Comparison of ENCODE assay signal across 8 cellular contexts in the genomic region with DNA sequence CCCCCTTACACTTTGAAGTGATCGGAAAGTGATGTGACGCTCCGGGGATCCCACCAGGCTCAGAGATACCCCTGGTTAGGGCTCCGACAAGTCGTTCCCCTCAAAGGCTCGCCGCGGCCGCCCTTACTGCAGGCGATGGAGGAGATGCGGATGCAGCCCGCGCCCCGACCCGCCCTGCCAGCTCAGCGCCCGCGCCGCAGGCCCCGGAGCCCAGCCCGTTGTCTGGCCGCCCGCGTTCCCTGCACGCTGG. TPM values are rescaled to one million over a fixed set of nuclear protein-coding genes. Genes with fewer than 3 reads are reported as not detected.
DNase-seq lines count a peak whose midpoint lies in the region; ATAC-seq and TF ChIP-seq lines count a peak whose summit lies in the region.

No MANE protein-coding gene starts in this region.

- H3K27ac ChIP-seq in GM23338 (ENCODE audit: low read depth) (no peak overlapping the region), SU-DHL-6 (ENCODE audit: low read depth, low read length) (peak overlapping the region; percentile 84), skeletal muscle tissue (ENCODE audit: low read depth, low read length) (peak overlapping the region; percentile 79)

- H3K27me3 ChIP-seq in GM23338 (ENCODE audit: insufficient read depth) = no peaks in the 10 kb centered on the region
- H3K27me3 ChIP-seq in SU-DHL-6 (ENCODE audit: low read length) = no peaks in the 10 kb centered on the region
- no peaks in the 10 kb centered on the region for H3K27me3 ChIP-seq in skeletal muscle tissue (ENCODE audit: control insufficient read depth in 3 of 3, insufficient read depth in 3 of 3, low read length in 3 of 3)

- H3K27me3 Mint-ChIP-seq in GM23338 (ENCODE audit: insufficient read depth, low read depth, poor library complexity) = peaks cover 14% of the 10 kb centered on the region

- peaks cover 13% of the 10 kb centered on the region for H3K4me1 Mint-ChIP-seq in GM23338

- no peaks in the 10 kb centered on the region for H3K9me3 Mint-ChIP-seq in GM23338

- H2AFZ ChIP-seq in GM23338 (peak overlapping the region; percentile 98), SU-DHL-6 (ENCODE audit: low read depth, low read length, severe bottlenecking) (peak overlapping the region; percentile 55)

- no peak for TF ChIP-seq CTCF in GM23338 (conservative IDR thresholded peaks at IDR 0.05; ENCODE audit: low read depth in 2 of 2)
- no peak for TF ChIP-seq CTCF in SU-DHL-6 (IDR thresholded peaks at IDR 0.05; ENCODE audit: insufficient read depth, low read length, poor library complexity, severe bottlenecking)
- no peak for TF ChIP-seq CTCF in fibroblast of villous mesenchyme (IDR thresholded peaks at IDR 0.05; ENCODE audit: insufficient read depth, low read depth, low read length)

- H3K27ac Mint-ChIP-seq in GM23338 = no peak overlapping the region

- H3K9ac ChIP-seq in SU-DHL-6 (ENCODE audit: low read length) = peak overlapping the region; percentile 82
- peak overlapping the region; percentile 85 to 98 (median 94) for H3K9ac ChIP-seq in skeletal muscle tissue (ENCODE audit: low read depth in 1 of 3, low read length in 3 of 3)

- H3K9me3 ChIP-seq in SU-DHL-6 (ENCODE audit: insufficient read depth, low read length) (no peaks in the 10 kb centered on the region), skeletal muscle tissue (ENCODE audit: control insufficient read depth in 3 of 3, low read length in 3 of 3) (no peaks in the 10 kb centered on the region)

- peaks cover 16% of the 10 kb centered on the region for H3K36me3 Mint-ChIP-seq in GM23338 (ENCODE audit: low read depth)

- H4K20me1 ChIP-seq in GM23338 (replicated peaks; ENCODE audit: insufficient read depth) (peaks cover 15% of the 10 kb centered on the region), SU-DHL-6 (ENCODE audit: low read depth, low read length) (no peaks in the 10 kb centered on the region)

- H3K4me3 Mint-ChIP-seq in GM23338 = peak overlapping the region; percentile 99

- H3K79me2 ChIP-seq in GM23338 (replicated peaks; ENCODE audit: insufficient read depth) (peaks cover 50% of the 10 kb centered on the region), SU-DHL-6 (ENCODE audit: insufficient read depth, low read length) (peaks cover 32% of the 10 kb centered on the region; the same call in 1 of the 2 replicates)

- H3F3A ChIP-seq in GM23338 (replicated peaks; ENCODE audit: low read depth) (peaks cover 3% of the 10 kb centered on the region; the same call in 1 of the 2 replicates), SU-DHL-6 (ENCODE audit: insufficient read depth) (peaks cover 32% of the 10 kb centered on the region)

- H3K4me1 ChIP-seq in GM23338 (ENCODE audit: insufficient read depth) = peaks cover 10% of the 10 kb centered on the region
- peaks cover 24 to 39% (median 28%) of the 10 kb centered on the region in 3 donors for H3K4me1 ChIP-seq in skeletal muscle tissue (ENCODE audit: control insufficient read depth in 3 of 3, insufficient read depth in 3 of 3, low read length in 3 of 3)

- H3K9me2 ChIP-seq in GM23338 (ENCODE audit: insufficient read depth) (no peaks in the 10 kb centered on the region), SU-DHL-6 (replicated peaks; ENCODE audit: insufficient read depth, low read length) (no peaks in the 10 kb centered on the region)

- H3K36me3 ChIP-seq in GM23338 (ENCODE audit: insufficient read depth) (peaks cover 14% of the 10 kb centered on the region), SU-DHL-6 (ENCODE audit: low read length) (0 out of 2 replicates have a peak, but pooled peaks cover 8% of the 10 kb centered on the region), skeletal muscle tissue (ENCODE audit: control insufficient read depth in 3 of 3, insufficient read depth in 3 of 3, low read length in 3 of 3) (peaks cover 4 to 21% (median 17%) of the 10 kb centered on the region in 3 donors)

- ATAC-seq in GM23338 (no peak; the same call in 2 of the 3 replicates), GM21737 (IDR thresholded peaks at IDR 0.05; ENCODE audit: unreplicated experiment) (no peak), HG02610 (IDR thresholded peaks at IDR 0.05; ENCODE audit: unreplicated experiment) (no peak)

- H3K4me2 ChIP-seq in GM23338 (peak overlapping the region; percentile 100), SU-DHL-6 (ENCODE audit: low read depth, low read length, poor library complexity, severe bottlenecking) (peak overlapping the region; percentile 81)

- H3K4me3 ChIP-seq in GM23338 (peak overlapping the region; percentile 99), SU-DHL-6 (ENCODE audit: insufficient read depth, low read length, poor library complexity, severe bottlenecking) (peak overlapping the region; percentile 84), fibroblast of villous mesenchyme (ENCODE audit: low read depth, low read length) (peak overlapping the region; percentile 94), skeletal muscle tissue (ENCODE audit: low read length in 3 of 3) (peak overlapping the region; percentile 98 to 100 (median 99))

- DNase-seq in GM23338 (ENCODE audit: low spot score) (no peak), fibroblast of villous mesenchyme (ENCODE audit: low read depth) (no peak), NCI-H1092 treated with DMSO at 0.1 percent for 48 hours (lab: John Stamatoyannopoulos, UW) (no peak)
- no peak for DNase-seq in central memory CD4-positive, alpha-beta T cell

TF ChIP-seq in GM23338, 12 proteins besides CTCF, POLR2A, EP300 and RAD21:
- no peak for TF ChIP-seq EZH2 (IDR thresholded peaks at IDR 0.05; ENCODE audit: low read depth, unreplicated experiment)
- TF ChIP-seq POLR2AphosphoS5 (IDR thresholded peaks at IDR 0.05; ENCODE audit: low read depth) = no peak
TF ChIP-seq in GM23338: peak in this region for 0.

RNA-seq across cellular contexts. Expression of a gene that starts 0.2 kb away (rescaled TPM):
- total RNA-seq in GM23338 (2014; rRNA removed; shearing (Covaris generic)) = 40.8 and 50.7 TPM in 2 replicates
- polyA plus RNA-seq in GM23338 (2016; fragmentation: Nextera tagmentation; extraction: Ambion mirVana) = 24.6 and 30.0 TPM in 2 replicates
- total RNA-seq in fibroblast of villous mesenchyme (84.1 and 108 TPM in 2 replicates), skeletal muscle tissue (61.1 TPM)

RNA-seq across cellular contexts. Expression of a gene that starts 0.5 kb away (rescaled TPM):
- 165 and 187 TPM in 2 replicates for total RNA-seq in GM23338 (2014; rRNA removed; shearing (Covaris generic))
- 277 and 288 TPM in 2 replicates for polyA plus RNA-seq in GM23338 (2016; fragmentation: Nextera tagmentation; extraction: Ambion mirVana)
- total RNA-seq in fibroblast of villous mesenchyme (66.9 and 77.0 TPM in 2 replicates), skeletal muscle tissue (43.3 TPM)

RNA-seq across cellular contexts. Expression of a gene that starts 19.5 kb away (rescaled TPM):
- total RNA-seq in GM23338 (2014; rRNA removed; shearing (Covaris generic)) = 138 and 169 TPM in 2 replicates
- polyA plus RNA-seq in GM23338 (2016; fragmentation: Nextera tagmentation; extraction: Ambion mirVana) = 177 and 205 TPM in 2 replicates
- total RNA-seq in fibroblast of villous mesenchyme = 114 and 130 TPM in 2 replicates
- total RNA-seq in skeletal muscle tissue = 45.4 TPM

RNA-seq across cellular contexts. Expression of a gene that starts 19.6 kb away (rescaled TPM):
- 72.5 and 80.7 TPM in 2 replicates for total RNA-seq in GM23338 (2014; rRNA removed; shearing (Covaris generic))
- polyA plus RNA-seq in GM23338 (2016; fragmentation: Nextera tagmentation; extraction: Ambion mirVana) = 40.8 and 57.5 TPM in 2 replicates
- total RNA-seq in fibroblast of villous mesenchyme (74.3 and 87.6 TPM in 2 replicates), skeletal muscle tissue (62.6 TPM)
